8 cellular contexts compared by ENCODE assay signal in genomic region chr6:24991748-24992467, GRCh38. TPM values are rescaled to one million over a fixed set of nuclear protein-coding genes. Genes with fewer than 3 reads are reported as not detected.
DNase-seq lines count a peak whose midpoint lies in the region; ATAC-seq and TF ChIP-seq lines count a peak whose summit lies in the region.

No MANE protein-coding gene starts in this region.

- peak; percentile 40 for DNase-seq in Ammon's horn (ENCODE audit: low spot score)
- DNase-seq in NCI-H2196 (lab: John Stamatoyannopoulos, UW; ENCODE audit: unreplicated experiment), result peak; percentile 66
- peak; percentile 77 to 79 for DNase-seq in activated CD4-positive, alpha-beta T cell treated with anti-CD3 and anti-CD28 coated beads for 4 hours
- DNase-seq in dorsolateral prefrontal cortex, result no peak
- peak; percentile 78 for DNase-seq in naive B cell
- peak; percentile 63 to 77 for DNase-seq in stimulated activated naive CD8-positive, alpha-beta T cell treated with anti-CD3 and anti-CD28 coated beads, Interleukin-15, amount 100 ng/mL, for 72 hours

- no peaks in the 10 kb centered on the region for H3K27me3 Mint-ChIP-seq in naive B cell
- no peaks in the 10 kb centered on the region for H3K27me3 Mint-ChIP-seq in stimulated activated naive CD8-positive, alpha-beta T cell treated with anti-CD3 and anti-CD28 coated beads, Interleukin-15, amount 100 ng/mL, for 72 hours

- H3K4me1 Mint-ChIP-seq in naive B cell, result peaks cover 55 to 73% (median 72%) of the 10 kb centered on the region in 3 donors
- H3K4me1 Mint-ChIP-seq in stimulated activated naive CD8-positive, alpha-beta T cell treated with anti-CD3 and anti-CD28 coated beads, Interleukin-15, amount 100 ng/mL, for 72 hours, result peaks cover 62% of the 10 kb centered on the region

- H3K4me3 Mint-ChIP-seq in naive B cell, result peak overlapping the region in 7 of 8 donors; percentile 37 to 81 (median 53)
- H3K4me3 Mint-ChIP-seq in stimulated activated naive CD8-positive, alpha-beta T cell treated with anti-CD3 and anti-CD28 coated beads, Interleukin-15, amount 100 ng/mL, for 72 hours, result peak overlapping the region; percentile 49 to 58

- H3K27me3 ChIP-seq in dorsolateral prefrontal cortex, result no peaks in the 10 kb centered on the region

- no peaks in the 10 kb centered on the region for H3K9me3 Mint-ChIP-seq in naive B cell
- H3K9me3 Mint-ChIP-seq in stimulated activated naive CD8-positive, alpha-beta T cell treated with anti-CD3 and anti-CD28 coated beads, Interleukin-15, amount 100 ng/mL, for 72 hours, result peaks cover 0 to 8% of the 10 kb centered on the region in 2 donors

- intact Hi-C loops in dorsolateral prefrontal cortex (cut with DNase I), result loop anchor here in 1 of 2 donors (10.0 kb wide), 1 partner anchor 137 kb away; no protein-coding TSS in a partner anchor

- H3K27ac ChIP-seq in dorsolateral prefrontal cortex, result no peak overlapping the region

- peak; percentile 90 for ATAC-seq in GM18861 (IDR thresholded peaks at IDR 0.05; ENCODE audit: unreplicated experiment)
- peak; percentile 83 for ATAC-seq in HG03095 (IDR thresholded peaks at IDR 0.05; ENCODE audit: unreplicated experiment)
- ATAC-seq in naive B cell (ENCODE audit: low read depth in 2 of 2), result peak; percentile 77 to 80
- ATAC-seq in stimulated activated naive CD8-positive, alpha-beta T cell treated with anti-CD3 and anti-CD28 coated beads, Interleukin-15, amount 100 ng/mL, for 72 hours, result peak; percentile 93

- no peaks in the 10 kb centered on the region for H3K36me3 Mint-ChIP-seq in naive B cell

- peak in 55 of 56 donors; percentile 25 to 77 (median 56) for TF ChIP-seq CTCF in dorsolateral prefrontal cortex (IDR thresholded peaks at IDR 0.05 in 54 of 56, conservative IDR thresholded peaks at IDR 0.05 in 2 of 56; ENCODE audit: low read depth in 1 of 56, partially characterized antibody in 56 of 56)

- no peak overlapping the region for H3K4me3 ChIP-seq in dorsolateral prefrontal cortex

- H3K27ac Mint-ChIP-seq in naive B cell, result peak overlapping the region; percentile 49 to 93 (median 82)
- peak overlapping the region; percentile 36 to 90 for H3K27ac Mint-ChIP-seq in stimulated activated naive CD8-positive, alpha-beta T cell treated with anti-CD3 and anti-CD28 coated beads, Interleukin-15, amount 100 ng/mL, for 72 hours

RNA-seq across cellular contexts. Expression of gene RIPOR2, which starts 56.1 kb away (rescaled TPM):
- 10 to 100 TPM; 14.0 to 57.7 (median 34.7) TPM for total RNA-seq in dorsolateral prefrontal cortex
- 100 to 1,000 TPM; 464 to 666 (median 484) TPM for polyA plus RNA-seq in naive B cell (ENCODE audit: low read depth in 6 of 6)

Comparison
In these comparisons a context has a peak if more than half of its experiments do, and no peak if none do; other contexts are left out.
1. DNase-seq: peak in Ammon's horn (single experiment), NCI-H2196 (single experiment), activated CD4-positive, alpha-beta T cell treated with anti-CD3 and anti-CD28 coated beads for 4 hours (2 of 2), naive B cell (single experiment) and stimulated activated naive CD8-positive, alpha-beta T cell treated with anti-CD3 and anti-CD28 coated beads, Interleukin-15, amount 100 ng/mL, for 72 hours (2 of 2); none in dorsolateral prefrontal cortex (0 of 10).
2. Peak in every context shown above with its lines, with median percentiles within 50 percentile points of each other: ATAC-seq.